In the genomic region with DNA sequence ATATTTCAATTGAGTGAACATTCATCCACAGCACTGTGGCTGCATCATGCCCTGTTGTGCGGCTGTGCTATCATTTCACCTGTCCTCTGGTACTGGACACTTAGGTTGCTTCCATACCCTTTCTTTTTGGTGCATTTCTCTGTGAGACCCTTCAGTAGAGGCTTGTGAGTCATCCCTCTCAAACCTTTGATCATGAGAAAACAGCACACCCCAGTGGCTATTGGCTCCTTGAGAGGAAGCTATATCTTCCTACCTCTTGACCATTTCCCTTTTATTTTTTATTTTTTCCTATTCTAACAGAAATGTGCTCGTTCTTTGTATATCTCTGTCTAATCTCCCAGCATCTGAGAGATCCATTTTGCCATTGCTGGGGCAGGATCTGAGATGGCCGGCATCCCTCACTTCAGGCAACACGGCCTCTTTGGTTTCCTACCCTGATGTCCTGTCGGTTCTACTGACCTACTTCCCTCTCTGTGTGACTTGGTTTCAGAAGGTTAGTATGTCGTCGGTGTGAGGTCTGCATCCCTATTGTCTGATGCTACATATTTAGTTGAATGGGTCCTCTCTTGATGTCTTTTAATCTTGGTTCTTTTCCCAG, we compare ENCODE assay signal across 8 cellular contexts. TPM values are rescaled to one million over a fixed set of nuclear protein-coding genes. Genes with fewer than 3 reads are reported as not detected.
A peak's percentile ranks its signal among the peaks of the same experiment; 100 is the strongest.
DNase-seq lines count a peak whose midpoint lies in the region; ATAC-seq and TF ChIP-seq lines count a peak whose summit lies in the region.

No MANE protein-coding gene starts in this region.

- H3K27ac ChIP-seq in AG04450 (ENCODE audit: low read depth, low read length), result no peak overlapping the region

- CTCF ChIA-PET in AG04450 (lab: Charles Lee), result interaction anchor here (1.1 to 2.6 kb wide), 2 partner anchors 10 to 103 kb away, joined by 3 to 24 read pairs; no protein-coding TSS in a partner anchor

- intact Hi-C loops in posterior cingulate gyrus (cut with DNase I), result loop anchor here (5.0 kb wide), 1 partner anchor 102 kb away; no protein-coding TSS in a partner anchor

- H3K9me3 ChIP-seq in AG04450 (ENCODE audit: control insufficient read depth, insufficient read depth, low read length), result no peaks in the 10 kb centered on the region

- ATAC-seq in HG03520 (IDR thresholded peaks at IDR 0.05; ENCODE audit: unreplicated experiment), result no peak

- H3K27me3 ChIP-seq in AG04450 (ENCODE audit: control insufficient read depth, insufficient read depth, low read length), result no peaks in the 10 kb centered on the region

- TF ChIP-seq CTCF in AG04450 (IDR thresholded peaks at IDR 0.05; ENCODE audit: low read depth, low read length) (peak; percentile 41), GM13977 (IDR thresholded peaks at IDR 0.05; ENCODE audit: extremely low read depth, insufficient read depth, missing control alignments) (peak; percentile 56)

- in situ Hi-C loops in GM13977 (cut with MboI; ENCODE audit: low pct_unique_long_range_greater_than_20kb, low sequenced_read_pairs, unreplicated experiment), result loop anchor here (10.0 kb wide), 1 partner anchor 99 kb away; no protein-coding TSS in a partner anchor

- no peak for DNase-seq in AG04450 (ENCODE audit: low read depth, low spot score)
- DNase-seq in GM13977 (ENCODE audit: low spot score), result no peak
- DNase-seq in SKM-1 treated with dmso at 0.1 percent for 144 hours (lab: John Stamatoyannopoulos, UW; ENCODE audit: unreplicated experiment), result peak; percentile 60
- peak; percentile 56 for DNase-seq in iPS-NIHi7 (ENCODE audit: extremely low spot score)
- no peak for DNase-seq in effector CD8-positive, alpha-beta T cell (lab: John Stamatoyannopoulos, UW)
- DNase-seq in posterior cingulate gyrus, result no peak
- DNase-seq in stimulated activated CD4-positive, alpha-beta T cell treated with anti-CD3 and anti-CD28 coated beads, Interleukin-4, amount 100 ng/mL, for 24 hours, result no peak

- no peak overlapping the region for H3K4me3 ChIP-seq in AG04450 (ENCODE audit: low read depth, low read length)

- POLR2A ChIA-PET in AG04450 (lab: Yijun Ruan, JAX), result no interaction called here

RNA-seq across cellular contexts. Expression of gene PIK3AP1, which starts 23.8 kb away (rescaled TPM):
- polyA plus RNA-seq in AG04450 (2011; rRNA removed), result 0.05 and 0.16 TPM in 2 replicates
- polyA minus RNA-seq in AG04450 (2011; rRNA and poly(A)+ RNA removed), result 0.22 and 0.60 TPM in 2 replicates

Comparison
In these comparisons a context has a peak if more than half of its experiments do, and no peak if none do; other contexts are left out.
1. DNase-seq: peak in SKM-1 treated with dmso at 0.1 percent for 144 hours (single experiment) and iPS-NIHi7 (single experiment); none in AG04450 (single experiment), GM13977 (single experiment), effector CD8-positive, alpha-beta T cell (single experiment), posterior cingulate gyrus (0 of 10) and stimulated activated CD4-positive, alpha-beta T cell treated with anti-CD3 and anti-CD28 coated beads, Interleukin-4, amount 100 ng/mL, for 24 hours (single experiment).